ENCODE assay signal across 8 cellular contexts in genomic region chr16:87203060-87203656, GRCh38.
A peak's percentile ranks its signal among the peaks of the same experiment; 100 is the strongest.
DNase-seq lines count a peak whose midpoint lies in the region; ATAC-seq, FAIRE-seq and TF ChIP-seq lines count a peak whose summit lies in the region.

No MANE protein-coding gene starts in this region.

- H3K4me3 Mint-ChIP-seq in brain = no peak overlapping the region

- peaks cover 35% of the 10 kb centered on the region for H3K4me1 Mint-ChIP-seq in brain

- peaks cover 0 to 3% (median 0%) of the 10 kb centered on the region in 5 experiments for H3K9me3 Mint-ChIP-seq in brain

- H3K27ac ChIP-seq in keratinocyte (ENCODE audit: control insufficient read depth, insufficient read depth, low read length) = no peak overlapping the region

- no peaks in the 10 kb centered on the region for H3K27me3 ChIP-seq in keratinocyte (ENCODE audit: control insufficient read depth, extremely low read depth, insufficient read depth, low read length)

- peak; percentile 65 for DNase-seq in DMS53 (lab: John Stamatoyannopoulos, UW)
- peak in 58 of 76 experiments; percentile 1 to 72 (median 28) for DNase-seq in HUDEP-2 (lab: John Stamatoyannopoulos, UW; ENCODE audit: unreplicated experiment in 76 of 76)
- DNase-seq in SK-N-DZ (ENCODE audit: low spot score) = peak; percentile 60
- DNase-seq in keratinocyte (ENCODE audit: low read depth, low spot score) = no peak
- DNase-seq in stimulated activated CD4-positive, alpha-beta T cell treated with anti-CD3 and anti-CD28 coated beads, Interleukin-4, amount 100 ng/mL, for 4 hours = peak; percentile 9 to 42

- H3K79me2 ChIP-seq in keratinocyte (ENCODE audit: control insufficient read depth, insufficient read depth, low read length) = no peaks in the 10 kb centered on the region

- peak; percentile 67 to 87 for TF ChIP-seq CTCF in brain (conservative IDR thresholded peaks at IDR 0.05)
- TF ChIP-seq CTCF in keratinocyte (optimal IDR thresholded peaks at IDR 0.05 in 1 of 3, IDR thresholded peaks at IDR 0.05 in 1 of 3, conservative IDR thresholded peaks at IDR 0.05 in 1 of 3; ENCODE audit: extremely low read depth in 1 of 3, insufficient read depth in 2 of 3, low read length in 3 of 3) = peak; percentile 91 to 96 (median 95)

- no peaks in the 10 kb centered on the region for H3K9me1 ChIP-seq in keratinocyte (ENCODE audit: control insufficient read depth, extremely low read depth, insufficient read depth, low read length)

- H3K27me3 Mint-ChIP-seq in brain = peaks cover 4% of the 10 kb centered on the region

- no peak overlapping the region for H3K4me3 ChIP-seq in keratinocyte (ENCODE audit: control insufficient read depth in 2 of 3, extremely low read depth in 1 of 3, insufficient read depth in 2 of 3, low read depth in 1 of 3, low read length in 3 of 3)

- H3K4me2 ChIP-seq in keratinocyte (ENCODE audit: control insufficient read depth, extremely low read depth, insufficient read depth, low read depth, low read length) = no peak overlapping the region

- H3K4me1 ChIP-seq in keratinocyte (ENCODE audit: control insufficient read depth, extremely low read depth, insufficient read depth, low read length) = peaks cover 18% of the 10 kb centered on the region

- H3K9me3 ChIP-seq in keratinocyte (ENCODE audit: control insufficient read depth, low read depth, low read length) = no peaks in the 10 kb centered on the region

- peak; percentile 9 for FAIRE-seq in keratinocyte (lab: Jason Lieb, UNC)

- peak overlapping the region in 1 of 5 experiments; percentile 38 for H3K27ac Mint-ChIP-seq in brain

- no peaks in the 10 kb centered on the region for H4K20me1 ChIP-seq in keratinocyte (ENCODE audit: control insufficient read depth, extremely low read depth, insufficient read depth, low read length)

- H3K36me3 Mint-ChIP-seq in brain = no peaks in the 10 kb centered on the region

- H3K9ac ChIP-seq in keratinocyte (ENCODE audit: control insufficient read depth, extremely low read depth, insufficient read depth, low read length) = no peak overlapping the region

- ATAC-seq in HG02870 (IDR thresholded peaks at IDR 0.05; ENCODE audit: unreplicated experiment) = no peak
- ATAC-seq in GM18909 (IDR thresholded peaks at IDR 0.05; ENCODE audit: poor library complexity, unreplicated experiment) = no peak

- dilution Hi-C loops in keratinocyte (cut with MboI; ENCODE audit: extremely low pct_ligation_motif_present, low sequenced_read_pairs) = no loop called here

- no peaks in the 10 kb centered on the region for H3K36me3 ChIP-seq in keratinocyte (ENCODE audit: control insufficient read depth in 2 of 2, extremely low read depth in 1 of 2, insufficient read depth in 2 of 2, low read length in 2 of 2)

- H2AFZ ChIP-seq in keratinocyte (ENCODE audit: control insufficient read depth, low read length) = no peak overlapping the region
